In genomic region chr5:96807099-96807654, GRCh38 we compare ENCODE assay signal across 8 cellular contexts. TPM values are rescaled to one million over a fixed set of nuclear protein-coding genes. Genes with fewer than 3 reads are reported as not detected.
DNase-seq lines count a peak whose midpoint lies in the region; ATAC-seq and TF ChIP-seq lines count a peak whose summit lies in the region.

No MANE protein-coding gene starts in this region.

- H2AFZ ChIP-seq in OCI-LY7 (ENCODE audit: low read length) = peak overlapping the region; percentile 78

- H4K20me1 ChIP-seq in DOHH2 (ENCODE audit: control insufficient read depth, insufficient read depth, low read depth, low read length) (no peaks in the 10 kb centered on the region), OCI-LY7 (ENCODE audit: insufficient read depth, low read length) (no peaks in the 10 kb centered on the region)

- peaks cover 20% of the 10 kb centered on the region for H3K36me3 ChIP-seq in DOHH2 (ENCODE audit: control insufficient read depth, low read length)
- H3K36me3 ChIP-seq in OCI-LY7 (ENCODE audit: insufficient read depth, low read length) = peaks cover 26% of the 10 kb centered on the region
- H3K36me3 ChIP-seq in adrenal gland (replicated peaks in 1 of 2) = no peaks in the 10 kb centered on the region
- no peaks in the 10 kb centered on the region for H3K36me3 ChIP-seq in cardiac muscle cell

- H3K27me3 ChIP-seq in DOHH2 (ENCODE audit: control insufficient read depth, low read length) (no peaks in the 10 kb centered on the region), adrenal gland (no peaks in the 10 kb centered on the region), cardiac muscle cell (no peaks in the 10 kb centered on the region)

- 0 to 5% (median 1%) methylated on average over 2 to 36 of the region's 36 CpGs for WGBS in adrenal gland, 4 donors

- peak; percentile 32 for ATAC-seq in GM19467 (IDR thresholded peaks at IDR 0.05; ENCODE audit: unreplicated experiment)
- ATAC-seq in HG03558 (IDR thresholded peaks at IDR 0.05; ENCODE audit: extremely low read depth, unreplicated experiment) = peak; percentile 5
- peak; percentile 69 for ATAC-seq in omental fat pad (ENCODE audit: low FRiP score)

- H3K27ac ChIP-seq in DOHH2 (ENCODE audit: low read depth, low read length) = peak overlapping the region; percentile 76
- H3K27ac ChIP-seq in OCI-LY7 (ENCODE audit: low read depth, low read length, poor library complexity, severe bottlenecking) = peak overlapping the region; percentile 75
- peak overlapping the region; percentile 95 to 100 (median 99) for H3K27ac ChIP-seq in adrenal gland
- H3K27ac ChIP-seq in cardiac muscle cell = peak overlapping the region; percentile 99

- H3K9me2 ChIP-seq in DOHH2 (replicated peaks; ENCODE audit: control insufficient read depth, low read length) (no peaks in the 10 kb centered on the region), OCI-LY7 (ENCODE audit: insufficient read depth, low read length) (no peaks in the 10 kb centered on the region)

- DNase-seq in OCI-LY7 (ENCODE audit: low spot score) (peak; percentile 55), adrenal gland (peak; percentile 82 to 86 (median 84)), cardiac muscle cell (ENCODE audit: low read depth in 1 of 2, low spot score in 1 of 2) (peak; percentile 75 to 81), omental fat pad (ENCODE audit: low spot score) (peak; percentile 53), OCI-M2 (lab: John Stamatoyannopoulos, UW; ENCODE audit: unreplicated experiment) (no peak)

- CTCF ChIA-PET in OCI-LY7 (lab: Charles Lee; ENCODE audit: unreplicated experiment) = interaction anchor here (0.6 to 2.1 kb wide), 4 partner anchors 9 to 1754 kb away, joined by 3 to 8 read pairs (median 4); no protein-coding TSS in a partner anchor

- intact Hi-C loops in OCI-LY7 (cut with micrococcal nuclease; ENCODE audit: unreplicated experiment) (loop anchor here (1.0 to 10.0 kb wide), 3 partner anchors 62 to 972 kb away; no protein-coding TSS in a partner anchor), adrenal gland (cut with DNase I) (no loop called here)

- peaks cover 3% of the 10 kb centered on the region; the same call in 1 of the 2 replicates for H3F3A ChIP-seq in DOHH2 (ENCODE audit: control insufficient read depth, insufficient read depth)

- TF ChIP-seq CTCF in DOHH2 (IDR thresholded peaks at IDR 0.05; ENCODE audit: low read depth, low read length, poor library complexity, severe bottlenecking) = peak; percentile 2
- no peak for TF ChIP-seq CTCF in OCI-LY7 (conservative IDR thresholded peaks at IDR 0.05; ENCODE audit: low read length)
- TF ChIP-seq CTCF in adrenal gland (IDR thresholded peaks at IDR 0.05) = no peak
- TF ChIP-seq CTCF in cardiac muscle cell (IDR thresholded peaks at IDR 0.05; ENCODE audit: low read depth, low read length) = no peak
- no peak for TF ChIP-seq CTCF in omental fat pad (IDR thresholded peaks at IDR 0.05)

- POLR2A ChIA-PET in OCI-LY7 (lab: Charles Lee) = interaction anchor here (0.7 to 4.7 kb wide), 12 partner anchors 10 to 336 kb away, joined by 3 to 54 read pairs (median 6); partner anchors contain the start of genes CAST and LIX1

- TF ChIP-seq POLR2A in adrenal gland (IDR thresholded peaks at IDR 0.05) = peak; percentile 54 to 79

- no peaks in the 10 kb centered on the region for H3K9me3 ChIP-seq in DOHH2 (ENCODE audit: control insufficient read depth, insufficient read depth, low read length)
- no peaks in the 10 kb centered on the region for H3K9me3 ChIP-seq in OCI-LY7 (ENCODE audit: low read length)
- no peaks in the 10 kb centered on the region for H3K9me3 ChIP-seq in adrenal gland (replicated peaks in 1 of 3)
- H3K9me3 ChIP-seq in cardiac muscle cell (ENCODE audit: low read depth) = no peaks in the 10 kb centered on the region

- H3K79me2 ChIP-seq in DOHH2 (ENCODE audit: control insufficient read depth, low read length) (peaks cover 52% of the 10 kb centered on the region), OCI-LY7 (ENCODE audit: insufficient read depth, low read depth, low read length) (peaks cover 49% of the 10 kb centered on the region)

- H3K4me2 ChIP-seq in DOHH2 (ENCODE audit: low read length) (peak overlapping the region; percentile 80), OCI-LY7 (ENCODE audit: low read length) (peak overlapping the region; percentile 96)

- H3K4me1 ChIP-seq in DOHH2 (ENCODE audit: control insufficient read depth, low read length) (peaks cover 30% of the 10 kb centered on the region), OCI-LY7 (ENCODE audit: insufficient read depth, low read length, poor library complexity, severe bottlenecking) (peaks cover 46% of the 10 kb centered on the region), adrenal gland (replicated peaks in 1 of 2) (peaks cover 6 to 20% of the 10 kb centered on the region in 2 donors), cardiac muscle cell (ENCODE audit: low read depth) (no peaks in the 10 kb centered on the region)

- H3K4me3 ChIP-seq in DOHH2 (ENCODE audit: low read length) (peak overlapping the region; percentile 95), OCI-LY7 (ENCODE audit: low read depth, low read length, poor library complexity, severe bottlenecking) (peak overlapping the region; percentile 84), adrenal gland (peak overlapping the region; percentile 81 to 91 (median 84)), cardiac muscle cell (peak overlapping the region; percentile 93)

- no TSS peak for BruUV-seq in OCI-LY7 (replicated peaks; lab: Mats Ljungman, UMichigan)

RNA-seq across cellular contexts. Expression of gene ERAP1, which starts 0.6 kb away (rescaled TPM):
- total RNA-seq in OCI-LY7 (2014; rRNA removed; shearing (Covaris generic)) = 41.8 and 57.3 TPM in 2 replicates
- 54.0 and 69.4 TPM in 2 replicates for total RNA-seq in OCI-LY7 (2022)
- 10 to 100 TPM; 29.7 to 71.4 (median 46.0) TPM for total RNA-seq in adrenal gland
- polyA plus RNA-seq in adrenal gland = 10 to 100 TPM in 1 of 3 donors, 1 to 10 TPM in 2; 5.5 to 50.5 (median 6.1) TPM
- total RNA-seq in cardiac muscle cell = 13.7 and 21.0 TPM in 2 replicates
- 8.0 and 10.1 TPM in 2 replicates for polyA plus RNA-seq in cardiac muscle cell
- total RNA-seq in omental fat pad = 10 to 100 TPM; 35.2 to 56.2 (median 51.2) TPM

Comparison
In these comparisons a context has a peak if more than half of its experiments do, and no peak if none do; other contexts are left out.
1. ATAC-seq: peak in every context shown above with its lines; median percentile 69 in omental fat pad; 32 in GM19467; 5 in HG03558.